In genomic region chr6:7909323-7910276, GRCh38 we compare ENCODE assay signal across 1 cellular context.
TF ChIP-seq lines count a peak whose summit lies in the region.

No MANE protein-coding gene starts in this region.

TF ChIP-seq in HepG2, 621 proteins besides CTCF, POLR2A, EP300 and RAD21 (continued from another document and continues in another):
- TF ChIP-seq, protein P1, sequence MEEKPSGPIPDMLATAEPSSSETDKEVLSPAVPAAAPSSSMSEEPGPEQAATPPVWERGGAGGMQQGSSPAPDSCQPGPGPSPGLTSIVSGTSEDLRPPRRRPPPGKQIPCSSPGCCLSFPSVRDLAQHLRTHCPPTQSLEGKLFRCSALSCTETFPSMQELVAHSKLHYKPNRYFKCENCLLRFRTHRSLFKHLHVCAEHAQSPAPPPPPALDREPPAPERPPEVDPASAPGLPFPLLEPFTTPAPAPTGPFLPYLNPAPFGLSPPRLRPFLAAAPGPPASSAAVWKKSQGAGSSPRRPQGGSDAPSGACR (CRISPR knock-in tag; IDR thresholded peaks at IDR 0.05): 0 out of 2 replicates have a peak, but pooled peaks have one; percentile 30
- TF ChIP-seq ZNF776 (CRISPR knock-in tag; IDR thresholded peaks at IDR 0.05): no peak
- TF ChIP-seq ZNF232 (CRISPR knock-in tag; IDR thresholded peaks at IDR 0.05; ENCODE audit: borderline replicate concordance): peak; percentile 93
- peak; percentile 70; the same call in 1 of the 2 replicates for TF ChIP-seq ZNF790 (CRISPR knock-in tag; IDR thresholded peaks at IDR 0.05; ENCODE audit: borderline replicate concordance)
- TF ChIP-seq ZNF44 (CRISPR knock-in tag; IDR thresholded peaks at IDR 0.05): 0 out of 2 replicates have a peak, but pooled peaks have one; percentile 67
- 0 out of 2 replicates have a peak, but pooled peaks have one; percentile 85 for TF ChIP-seq ZNF772 (CRISPR knock-in tag; IDR thresholded peaks at IDR 0.05)
- TF ChIP-seq ZNF891 (CRISPR knock-in tag; IDR thresholded peaks at IDR 0.05): peak; percentile 41; the same call in 1 of the 2 replicates
- TF ChIP-seq POLR2AphosphoS5 (IDR thresholded peaks at IDR 0.05; ENCODE audit: low read depth, low read length): peak; percentile 58
- no peak for TF ChIP-seq ZNF496 (CRISPR knock-in tag; IDR thresholded peaks at IDR 0.05; ENCODE audit: insufficient replicate concordance)
- no peak for TF ChIP-seq SMARCC2 (IDR thresholded peaks at IDR 0.05)
- no peak for TF ChIP-seq ZFP1 (CRISPR knock-in tag; IDR thresholded peaks at IDR 0.05)
- no peak; the same call in none of the 2 replicates for TF ChIP-seq IRX3 (CRISPR knock-in tag; IDR thresholded peaks at IDR 0.05; ENCODE audit: borderline replicate concordance, low read depth)
- TF ChIP-seq ZNF605 (CRISPR knock-in tag; IDR thresholded peaks at IDR 0.05): peak; percentile 96
- no peak for TF ChIP-seq ZNF549 (CRISPR knock-in tag; IDR thresholded peaks at IDR 0.05)
- peak; percentile 99; the same call in 1 of the 2 replicates for TF ChIP-seq MXD1 (CRISPR knock-in tag; IDR thresholded peaks at IDR 0.05)
- no peak for TF ChIP-seq CBX2 (IDR thresholded peaks at IDR 0.05; ENCODE audit: low read depth, low read length)
- no peak for TF ChIP-seq CBX2 (CRISPR knock-in tag; IDR thresholded peaks at IDR 0.05; ENCODE audit: low read depth)
- TF ChIP-seq MAZ (IDR thresholded peaks at IDR 0.05; ENCODE audit: borderline replicate concordance, low read depth, low read length): peak; percentile 53
- peak; percentile 80 for TF ChIP-seq MAZ (CRISPR knock-in tag; IDR thresholded peaks at IDR 0.05; ENCODE audit: low read depth)
- TF ChIP-seq ZNF354B (CRISPR knock-in tag; IDR thresholded peaks at IDR 0.05): peak; percentile 37; the same call in 1 of the 2 replicates
- TF ChIP-seq ZNF121 (CRISPR knock-in tag; IDR thresholded peaks at IDR 0.05): 0 out of 2 replicates have a peak, but pooled peaks have one; percentile 28
- TF ChIP-seq CAMTA2 (CRISPR knock-in tag; IDR thresholded peaks at IDR 0.05; ENCODE audit: borderline replicate concordance): no peak
- no peak for TF ChIP-seq SAFB2 (CRISPR knock-in tag; IDR thresholded peaks at IDR 0.05; ENCODE audit: borderline replicate concordance, low read depth)
- peak; percentile 86; the same call in 1 of the 2 replicates for TF ChIP-seq E2F2 (CRISPR knock-in tag; IDR thresholded peaks at IDR 0.05; ENCODE audit: borderline replicate concordance)
- TF ChIP-seq RBAK (CRISPR knock-in tag; IDR thresholded peaks at IDR 0.05): no peak
- TF ChIP-seq, protein P2, sequence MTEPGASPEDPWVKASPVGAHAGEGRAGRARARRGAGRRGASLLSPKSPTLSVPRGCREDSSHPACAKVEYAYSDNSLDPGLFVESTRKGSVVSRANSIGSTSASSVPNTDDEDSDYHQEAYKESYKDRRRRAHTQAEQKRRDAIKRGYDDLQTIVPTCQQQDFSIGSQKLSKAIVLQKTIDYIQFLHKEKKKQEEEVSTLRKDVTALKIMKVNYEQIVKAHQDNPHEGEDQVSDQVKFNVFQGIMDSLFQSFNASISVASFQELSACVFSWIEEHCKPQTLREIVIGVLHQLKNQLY (CRISPR knock-in tag; IDR thresholded peaks at IDR 0.05): peak; percentile 87
- no peak; the same call in 1 of the 2 replicates for TF ChIP-seq ZFP36L2 (CRISPR knock-in tag; IDR thresholded peaks at IDR 0.05)
- peak; percentile 70 for TF ChIP-seq GMEB1 (CRISPR knock-in tag; IDR thresholded peaks at IDR 0.05; ENCODE audit: borderline replicate concordance)
- peak; percentile 62; the same call in 1 of the 2 replicates for TF ChIP-seq ZBTB8A (CRISPR knock-in tag; IDR thresholded peaks at IDR 0.05; ENCODE audit: borderline replicate concordance, low read depth)
- peak; percentile 93 for TF ChIP-seq TFDP2 (CRISPR knock-in tag; IDR thresholded peaks at IDR 0.05)
- no peak for TF ChIP-seq SRF (IDR thresholded peaks at IDR 0.05; ENCODE audit: low read depth, low read length)
- 0 out of 2 replicates have a peak, but pooled peaks have one; percentile 28 for TF ChIP-seq KDM6A (CRISPR knock-in tag; IDR thresholded peaks at IDR 0.05; ENCODE audit: low read depth)
- peak; percentile 45; the same call in 1 of the 2 replicates for TF ChIP-seq ZZZ3 (CRISPR knock-in tag; IDR thresholded peaks at IDR 0.05; ENCODE audit: borderline replicate concordance)
- no peak for TF ChIP-seq PRPF4 (IDR thresholded peaks at IDR 0.05; ENCODE audit: low read depth, low read length, poor library complexity, severe bottlenecking)
- no peak for TF ChIP-seq HMGA1 (CRISPR knock-in tag; conservative IDR thresholded peaks at IDR 0.05)
- peak; percentile 57 for TF ChIP-seq ZNF263 (CRISPR knock-in tag; IDR thresholded peaks at IDR 0.05)
- TF ChIP-seq PPARG (CRISPR knock-in tag; conservative IDR thresholded peaks at IDR 0.05): peak; percentile 59; the same call in 1 of the 2 replicates
- TF ChIP-seq ZNF780A (CRISPR knock-in tag; IDR thresholded peaks at IDR 0.05): 0 out of 2 replicates have a peak, but pooled peaks have one; percentile 38
- peak; percentile 22; the same call in 1 of the 2 replicates for TF ChIP-seq STAG1 (CRISPR knock-in tag; IDR thresholded peaks at IDR 0.05)
- peak; percentile 91 for TF ChIP-seq ZNF709 (CRISPR knock-in tag; IDR thresholded peaks at IDR 0.05)
- TF ChIP-seq GATA4 (IDR thresholded peaks at IDR 0.05; ENCODE audit: borderline replicate concordance, low read depth): 0 out of 2 replicates have a peak, but pooled peaks have one; percentile 23
- peak; percentile 89 for TF ChIP-seq GZF1 (CRISPR knock-in tag; IDR thresholded peaks at IDR 0.05)
- TF ChIP-seq ZNF781 (CRISPR knock-in tag; IDR thresholded peaks at IDR 0.05; ENCODE audit: borderline replicate concordance, not compliant biosample characterization): peak; percentile 66
- TF ChIP-seq MIER3 (CRISPR knock-in tag; IDR thresholded peaks at IDR 0.05; ENCODE audit: borderline replicate concordance): peak; percentile 70; the same call in 1 of the 2 replicates
- peak; percentile 85 for TF ChIP-seq SKIL (CRISPR knock-in tag; IDR thresholded peaks at IDR 0.05; ENCODE audit: borderline replicate concordance)
- TF ChIP-seq RNF219 (CRISPR knock-in tag; IDR thresholded peaks at IDR 0.05): 0 out of 2 replicates have a peak, but pooled peaks have one; percentile 44
- peak; percentile 90 for TF ChIP-seq ZKSCAN5 (CRISPR knock-in tag; IDR thresholded peaks at IDR 0.05)
- TF ChIP-seq IKZF5 (CRISPR knock-in tag; IDR thresholded peaks at IDR 0.05): no peak; the same call in 1 of the 2 replicates
- TF ChIP-seq FOXJ3 (CRISPR knock-in tag; IDR thresholded peaks at IDR 0.05; ENCODE audit: borderline replicate concordance): no peak
- TF ChIP-seq MTF2 (CRISPR knock-in tag; IDR thresholded peaks at IDR 0.05; ENCODE audit: borderline replicate concordance): no peak
- no peak; the same call in 1 of the 2 replicates for TF ChIP-seq ZMAT3 (CRISPR knock-in tag; conservative IDR thresholded peaks at IDR 0.05)
- peak; percentile 88 for TF ChIP-seq ZFP36L1 (CRISPR knock-in tag; IDR thresholded peaks at IDR 0.05)
- TF ChIP-seq ZBTB39 (CRISPR knock-in tag; IDR thresholded peaks at IDR 0.05): 0 out of 2 replicates have a peak, but pooled peaks have one; percentile 21
